In genomic region chr18:37385846-37386435, GRCh38 we compare ENCODE assay signal across 8 cellular contexts.
DNase-seq lines count a peak whose midpoint lies in the region; ATAC-seq and TF ChIP-seq lines count a peak whose summit lies in the region.

No MANE protein-coding gene starts in this region.

- in situ Hi-C loops in ACHN (cut with HindIII; ENCODE audit: low pct_ligation_motif_present, low pct_unique_long_range_greater_than_20kb, low sequenced_read_pairs): loop anchor here (25.0 kb wide), 1 partner anchor 101 kb away; no protein-coding TSS in a partner anchor

- no peaks in the 10 kb centered on the region for H3K36me3 Mint-ChIP-seq in effector memory CD8-positive, alpha-beta T cell (ENCODE audit: insufficient read depth)
- no peaks in the 10 kb centered on the region for H3K36me3 Mint-ChIP-seq in activated CD4-positive, alpha-beta memory T cell treated with anti-CD3 and anti-CD28 coated beads, Interleukin-2, amount 10 ng/mL, durations not matched to agents 7 days and 5 days (ENCODE audit: low read depth)
- H3K36me3 Mint-ChIP-seq in activated CD4-positive, alpha-beta memory T cell treated with anti-CD3 and anti-CD28 coated beads for 36 hours: no peaks in the 10 kb centered on the region

- no peak overlapping the region for H3K4me3 ChIP-seq in GM12875 (ENCODE audit: low read depth, low read length)

- no peak overlapping the region for H3K4me3 Mint-ChIP-seq in effector memory CD8-positive, alpha-beta T cell
- H3K4me3 Mint-ChIP-seq in activated CD4-positive, alpha-beta memory T cell treated with anti-CD3 and anti-CD28 coated beads, Interleukin-2, amount 10 ng/mL, durations not matched to agents 7 days and 5 days: no peak overlapping the region
- H3K4me3 Mint-ChIP-seq in activated CD4-positive, alpha-beta memory T cell treated with anti-CD3 and anti-CD28 coated beads for 36 hours: no peak overlapping the region

- ATAC-seq in effector memory CD8-positive, alpha-beta T cell (replicated peaks): no peak
- ATAC-seq in HG02678 (IDR thresholded peaks at IDR 0.05; ENCODE audit: unreplicated experiment): no peak

- DNase-seq in ACHN: peak; percentile 48
- peak; percentile 54 for DNase-seq in NCI-H748 treated with DMSO at 0.1 percent for 48 hours (lab: John Stamatoyannopoulos, UW)
- DNase-seq in effector memory CD8-positive, alpha-beta T cell: peak in 2 of 3 experiments; percentile 2 to 4
- DNase-seq in pons (ENCODE audit: low spot score): peak; percentile 49
- no peak for DNase-seq in activated CD4-positive, alpha-beta memory T cell treated with anti-CD3 and anti-CD28 coated beads, Interleukin-2, amount 10 ng/mL, durations not matched to agents 7 days and 5 days
- no peak for DNase-seq in activated CD4-positive, alpha-beta memory T cell treated with anti-CD3 and anti-CD28 coated beads for 36 hours

- intact Hi-C loops in activated CD4-positive, alpha-beta memory T cell treated with anti-CD3 and anti-CD28 coated beads for 36 hours (cut with micrococcal nuclease): loop anchor here (1.0 kb wide), 1 partner anchor 152 kb away; no protein-coding TSS in a partner anchor

- H3K9me3 Mint-ChIP-seq in effector memory CD8-positive, alpha-beta T cell: peaks cover 0 to 2% of the 10 kb centered on the region in 2 donors
- no peaks in the 10 kb centered on the region for H3K9me3 Mint-ChIP-seq in activated CD4-positive, alpha-beta memory T cell treated with anti-CD3 and anti-CD28 coated beads, Interleukin-2, amount 10 ng/mL, durations not matched to agents 7 days and 5 days
- peaks cover 2% of the 10 kb centered on the region for H3K9me3 Mint-ChIP-seq in activated CD4-positive, alpha-beta memory T cell treated with anti-CD3 and anti-CD28 coated beads for 36 hours

- POLR2A ChIA-PET in activated CD4-positive, alpha-beta memory T cell treated with anti-CD3 and anti-CD28 coated beads, Interleukin-2, amount 10 ng/mL, durations not matched to agents 7 days and 5 days (lab: Charles Lee): interaction anchor here (1.1 kb wide), 1 partner anchor 22 kb away, joined by 3 read pairs; no protein-coding TSS in a partner anchor
- POLR2A ChIA-PET in activated CD4-positive, alpha-beta memory T cell treated with anti-CD3 and anti-CD28 coated beads for 36 hours (lab: Charles Lee): no interaction called here

- CTCF ChIA-PET in activated CD4-positive, alpha-beta memory T cell treated with anti-CD3 and anti-CD28 coated beads, Interleukin-2, amount 10 ng/mL, durations not matched to agents 7 days and 5 days (lab: Charles Lee): interaction anchor here (0.8 kb wide), 1 partner anchor 152 kb away, joined by 3 read pairs; no protein-coding TSS in a partner anchor
- CTCF ChIA-PET in activated CD4-positive, alpha-beta memory T cell treated with anti-CD3 and anti-CD28 coated beads for 36 hours (lab: Charles Lee): interaction anchor here (0.7 to 2.0 kb wide), 6 partner anchors 8 to 152 kb away, joined by 3 to 12 read pairs (median 4); no protein-coding TSS in a partner anchor

- peak; percentile 8; the same call in 1 of the 2 replicates for TF ChIP-seq CTCF in GM12875 (IDR thresholded peaks at IDR 0.05; ENCODE audit: borderline replicate concordance, insufficient read depth, low read depth, low read length)

- no peak overlapping the region for H3K27ac Mint-ChIP-seq in effector memory CD8-positive, alpha-beta T cell
- H3K27ac Mint-ChIP-seq in activated CD4-positive, alpha-beta memory T cell treated with anti-CD3 and anti-CD28 coated beads, Interleukin-2, amount 10 ng/mL, durations not matched to agents 7 days and 5 days: no peak overlapping the region
- H3K27ac Mint-ChIP-seq in activated CD4-positive, alpha-beta memory T cell treated with anti-CD3 and anti-CD28 coated beads for 36 hours: no peak overlapping the region

- peaks cover 7 to 50% of the 10 kb centered on the region in 2 donors for H3K27me3 Mint-ChIP-seq in effector memory CD8-positive, alpha-beta T cell
- H3K27me3 Mint-ChIP-seq in activated CD4-positive, alpha-beta memory T cell treated with anti-CD3 and anti-CD28 coated beads, Interleukin-2, amount 10 ng/mL, durations not matched to agents 7 days and 5 days: peaks cover 3% of the 10 kb centered on the region
- peaks cover 5% of the 10 kb centered on the region for H3K27me3 Mint-ChIP-seq in activated CD4-positive, alpha-beta memory T cell treated with anti-CD3 and anti-CD28 coated beads for 36 hours

- H3K4me1 Mint-ChIP-seq in effector memory CD8-positive, alpha-beta T cell (ENCODE audit: low read depth in 2 of 2): peaks cover 0 to 6% of the 10 kb centered on the region in 2 donors
- no peaks in the 10 kb centered on the region for H3K4me1 Mint-ChIP-seq in activated CD4-positive, alpha-beta memory T cell treated with anti-CD3 and anti-CD28 coated beads, Interleukin-2, amount 10 ng/mL, durations not matched to agents 7 days and 5 days
- no peaks in the 10 kb centered on the region for H3K4me1 Mint-ChIP-seq in activated CD4-positive, alpha-beta memory T cell treated with anti-CD3 and anti-CD28 coated beads for 36 hours (ENCODE audit: low read depth)

Comparison
In these comparisons a context has a peak if more than half of its experiments do, and no peak if none do; other contexts are left out.
1. DNase-seq: peak in ACHN (single experiment), NCI-H748 treated with DMSO at 0.1 percent for 48 hours (single experiment), effector memory CD8-positive, alpha-beta T cell (2 of 3) and pons (single experiment); none in activated CD4-positive, alpha-beta memory T cell treated with anti-CD3 and anti-CD28 coated beads, Interleukin-2, amount 10 ng/mL, durations not matched to agents 7 days and 5 days (single experiment) and activated CD4-positive, alpha-beta memory T cell treated with anti-CD3 and anti-CD28 coated beads for 36 hours (single experiment).